In the genomic region with DNA sequence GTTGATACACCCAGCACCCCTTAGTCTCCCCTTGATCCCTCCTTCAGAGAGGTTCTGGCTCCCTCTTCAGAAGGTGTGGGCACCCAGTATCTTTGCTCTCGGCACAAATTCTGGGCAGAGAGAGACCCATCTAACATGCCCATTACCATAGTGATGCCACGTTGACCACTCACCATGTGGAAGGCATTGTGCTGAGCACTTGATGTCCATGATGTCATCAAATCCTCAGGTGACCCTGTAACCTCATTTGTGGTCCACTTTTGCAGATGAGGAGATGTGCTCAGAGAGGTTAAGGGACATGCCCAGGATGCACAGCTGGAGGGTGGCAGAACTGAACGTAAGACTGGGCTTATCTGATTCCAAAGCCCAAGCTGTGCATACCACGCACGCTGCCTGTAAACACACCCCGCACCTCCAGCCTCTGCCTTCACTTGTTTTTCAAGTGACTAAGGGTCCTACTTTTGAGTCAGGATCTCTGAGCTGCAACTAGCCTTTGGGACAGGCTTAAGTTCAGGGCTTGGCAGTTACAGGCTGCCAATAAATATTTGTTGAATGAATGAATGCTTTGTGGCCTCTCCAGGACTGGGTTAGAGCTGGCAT, we compare ENCODE assay signal across 1 cellular context.
TF ChIP-seq lines count a peak whose summit lies in the region.

No MANE protein-coding gene starts in this region.

TF ChIP-seq in HepG2, 621 proteins besides CTCF, POLR2A, EP300 and RAD21:
- TF ChIP-seq ZFAT (CRISPR knock-in tag; conservative IDR thresholded peaks at IDR 0.05) = no peak
- TF ChIP-seq, protein P1, sequence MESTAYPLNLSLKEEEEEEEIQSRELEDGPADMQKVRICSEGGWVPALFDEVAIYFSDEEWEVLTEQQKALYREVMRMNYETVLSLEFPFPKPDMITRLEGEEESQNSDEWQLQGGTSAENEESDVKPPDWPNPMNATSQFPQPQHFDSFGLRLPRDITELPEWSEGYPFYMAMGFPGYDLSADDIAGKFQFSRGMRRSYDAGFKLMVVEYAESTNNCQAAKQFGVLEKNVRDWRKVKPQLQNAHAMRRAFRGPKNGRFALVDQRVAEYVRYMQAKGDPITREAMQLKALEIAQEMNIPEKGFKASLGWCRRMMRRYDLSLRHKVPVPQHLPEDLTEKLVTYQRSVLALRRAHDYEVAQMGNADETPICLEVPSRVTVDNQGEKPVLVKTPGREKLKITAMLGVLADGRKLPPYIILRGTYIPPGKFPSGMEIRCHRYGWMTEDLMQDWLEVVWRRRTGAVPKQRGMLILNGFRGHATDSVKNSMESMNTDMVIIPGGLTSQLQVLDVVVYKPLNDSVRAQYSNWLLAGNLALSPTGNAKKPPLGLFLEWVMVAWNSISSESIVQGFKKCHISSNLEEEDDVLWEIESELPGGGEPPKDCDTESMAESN (CRISPR knock-in tag; conservative IDR thresholded peaks at IDR 0.05) = no peak
- TF ChIP-seq, protein P2, sequence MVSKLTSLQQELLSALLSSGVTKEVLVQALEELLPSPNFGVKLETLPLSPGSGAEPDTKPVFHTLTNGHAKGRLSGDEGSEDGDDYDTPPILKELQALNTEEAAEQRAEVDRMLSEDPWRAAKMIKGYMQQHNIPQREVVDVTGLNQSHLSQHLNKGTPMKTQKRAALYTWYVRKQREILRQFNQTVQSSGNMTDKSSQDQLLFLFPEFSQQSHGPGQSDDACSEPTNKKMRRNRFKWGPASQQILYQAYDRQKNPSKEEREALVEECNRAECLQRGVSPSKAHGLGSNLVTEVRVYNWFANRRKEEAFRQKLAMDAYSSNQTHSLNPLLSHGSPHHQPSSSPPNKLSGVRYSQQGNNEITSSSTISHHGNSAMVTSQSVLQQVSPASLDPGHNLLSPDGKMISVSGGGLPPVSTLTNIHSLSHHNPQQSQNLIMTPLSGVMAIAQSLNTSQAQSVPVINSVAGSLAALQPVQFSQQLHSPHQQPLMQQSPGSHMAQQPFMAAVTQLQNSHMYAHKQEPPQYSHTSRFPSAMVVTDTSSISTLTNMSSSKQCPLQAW (CRISPR knock-in tag; IDR thresholded peaks at IDR 0.05) = no peak
- TF ChIP-seq ATF7 (IDR thresholded peaks at IDR 0.05) = peak; percentile 84
- no peak for TF ChIP-seq ATF7 (CRISPR knock-in tag; IDR thresholded peaks at IDR 0.05)
- peak; percentile 56 for TF ChIP-seq ZNF768 (CRISPR knock-in tag; IDR thresholded peaks at IDR 0.05)
- peak; percentile 63 for TF ChIP-seq CREB1 (IDR thresholded peaks at IDR 0.05)
- TF ChIP-seq CREB1 (CRISPR knock-in tag; IDR thresholded peaks at IDR 0.05) = no peak
- TF ChIP-seq, protein P3, sequence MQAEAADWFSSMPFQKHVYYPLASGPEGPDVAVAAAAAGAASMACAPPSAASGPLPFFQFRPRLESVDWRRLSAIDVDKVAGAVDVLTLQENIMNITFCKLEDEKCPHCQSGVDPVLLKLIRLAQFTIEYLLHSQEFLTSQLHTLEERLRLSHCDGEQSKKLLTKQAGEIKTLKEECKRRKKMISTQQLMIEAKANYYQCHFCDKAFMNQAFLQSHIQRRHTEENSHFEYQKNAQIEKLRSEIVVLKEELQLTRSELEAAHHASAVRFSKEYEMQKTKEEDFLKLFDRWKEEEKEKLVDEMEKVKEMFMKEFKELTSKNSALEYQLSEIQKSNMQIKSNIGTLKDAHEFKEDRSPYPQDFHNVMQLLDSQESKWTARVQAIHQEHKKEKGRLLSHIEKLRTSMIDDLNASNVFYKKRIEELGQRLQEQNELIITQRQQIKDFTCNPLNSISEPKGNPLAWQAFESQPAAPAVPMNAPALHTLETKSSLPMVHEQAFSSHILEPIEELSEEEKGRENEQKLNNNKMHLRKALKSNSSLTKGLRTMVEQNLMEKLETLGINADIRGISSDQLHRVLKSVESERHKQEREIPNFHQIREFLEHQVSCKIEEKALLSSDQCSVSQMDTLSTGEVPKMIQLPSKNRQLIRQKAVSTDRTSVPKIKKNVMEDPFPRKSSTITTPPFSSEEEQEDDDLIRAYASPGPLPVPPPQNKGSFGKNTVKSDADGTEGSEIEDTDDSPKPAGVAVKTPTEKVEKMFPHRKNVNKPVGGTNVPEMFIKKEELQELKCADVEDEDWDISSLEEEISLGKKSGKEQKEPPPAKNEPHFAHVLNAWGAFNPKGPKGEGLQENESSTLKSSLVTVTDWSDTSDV (CRISPR knock-in tag; IDR thresholded peaks at IDR 0.05) = no peak
- TF ChIP-seq FOXJ3 (CRISPR knock-in tag; IDR thresholded peaks at IDR 0.05; ENCODE audit: borderline replicate concordance) = no peak
